26 cellular contexts compared by ENCODE assay signal in the genomic region with DNA sequence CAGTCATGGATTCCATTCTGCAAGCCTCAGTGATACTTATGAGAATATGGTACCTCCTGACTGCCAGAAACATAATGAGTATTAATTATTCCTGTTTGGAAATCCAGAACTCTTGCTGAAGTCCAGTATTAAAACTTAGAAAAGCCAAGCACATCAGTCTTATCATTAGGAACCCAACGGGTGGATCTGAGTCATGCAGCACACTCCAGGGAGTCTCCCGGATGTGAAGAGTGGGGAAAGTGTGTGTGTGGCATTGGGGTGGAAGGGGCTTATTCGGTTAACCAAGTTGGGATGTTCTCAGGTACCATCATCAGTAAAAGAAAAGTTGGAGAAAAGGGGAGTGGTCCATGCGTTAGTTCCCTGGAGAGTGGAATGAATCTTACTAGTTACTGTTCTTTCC.
"Had no signal": no experiment of that assay in that cellular context is flagged by ENCODE, and none has a peak within 500 bp of the region (broad histone marks: within the 10 kb centered on the region; RNA-seq: fewer than 3 reads in every experiment).

No MANE protein-coding gene starts in this region.

- H3K9ac ChIP-seq: parathyroid adenoma had no signal

- H3K27me3 ChIP-seq: breast epithelium, colonic mucosa, esophagus squamous epithelium, gastroesophageal sphincter, right lobe of liver, stomach, suprapubic skin, tibial nerve had no signal

- H3K4me3 ChIP-seq: breast epithelium, colonic mucosa, esophagus squamous epithelium, gastroesophageal sphincter, mucosa of descending colon, right lobe of liver, skin epidermis, stomach, suprapubic skin, tibial nerve had no signal

- H3K27me3 Mint-ChIP-seq: activated CD4-positive, alpha-beta memory T cell treated with anti-CD3 and anti-CD28 coated beads, Interleukin-2, amount 10 ng/mL, durations not matched to agents 7 days and 5 days; activated naive CD4-positive, alpha-beta T cell treated with anti-CD3 and anti-CD28 coated beads, Interleukin-2, amount 50 U/mL, for 24 hours; central memory CD8-positive, alpha-beta T cell had no signal

- H3K27ac ChIP-seq: breast epithelium, colonic mucosa, esophagus squamous epithelium, gastroesophageal sphincter, parathyroid adenoma, right lobe of liver, skin epidermis, stomach, suprapubic skin, tibial nerve had no signal

- H2AFZ ChIP-seq: parathyroid adenoma had no signal

- H3K4me1 ChIP-seq: breast epithelium, esophagus squamous epithelium, gastroesophageal sphincter, parathyroid adenoma, suprapubic skin, tibial nerve had no signal

- H3K27ac Mint-ChIP-seq: activated CD4-positive, alpha-beta memory T cell treated with anti-CD3 and anti-CD28 coated beads, Interleukin-2, amount 10 ng/mL, durations not matched to agents 7 days and 5 days; activated naive CD4-positive, alpha-beta T cell treated with anti-CD3 and anti-CD28 coated beads, Interleukin-2, amount 50 U/mL, for 24 hours; activated T-helper 1 cell treated with anti-CD3 and anti-CD28 coated beads, Interleukin-12 subunit alpha, Interleukin-12 subunit beta, Interleukin-2, Interleukin-4 antibody, amounts not matched to agents 30 ng/mL and 10 ng/mL and 1 ng/mL, durations not matched to agents 14 hours and 24 hours and 36 hours; endodermal cell; stimulated activated effector memory CD8-positive, alpha-beta T cell treated with anti-CD3 and anti-CD28 coated beads, Interleukin-12 subunit alpha, Interleukin-12 subunit beta, amount 100 ng/mL, for 72 hours had no signal

- H3K9me3 ChIP-seq: breast epithelium, colonic mucosa, esophagus squamous epithelium, gastroesophageal sphincter, mucosa of descending colon, right lobe of liver, stomach, suprapubic skin, tibial nerve had no signal

- DNase-seq: activated CD4-positive, alpha-beta memory T cell treated with anti-CD3 and anti-CD28 coated beads, Interleukin-2, amount 10 ng/mL, durations not matched to agents 7 days and 5 days; activated CD4-positive, alpha-beta T cell treated with anti-CD3 and anti-CD28 coated beads for 48 hours; activated gamma-delta T cell; aorta; colonic mucosa; endodermal cell; esophagus squamous epithelium; head of caudate nucleus; hypothalamus; mesendoderm; mucosa of descending colon; right lobe of liver; stimulated activated CD4-positive, alpha-beta T cell treated with anti-CD3 and anti-CD28 coated beads, Interleukin-1b, Interleukin-23, amount 100 ng/mL, for 48 hours; stomach; T-helper 1 cell; T-helper 9 cell had no signal

- ATAC-seq: gastroesophageal sphincter; right lobe of liver; stimulated activated effector memory CD8-positive, alpha-beta T cell treated with anti-CD3 and anti-CD28 coated beads, Interleukin-12 subunit alpha, Interleukin-12 subunit beta, amount 100 ng/mL, for 72 hours had no signal

- H3K36me3 ChIP-seq: colonic mucosa, esophagus squamous epithelium, gastroesophageal sphincter, suprapubic skin, tibial nerve had no signal

- H3K4me3 Mint-ChIP-seq: activated CD4-positive, alpha-beta memory T cell treated with anti-CD3 and anti-CD28 coated beads, Interleukin-2, amount 10 ng/mL, durations not matched to agents 7 days and 5 days; activated naive CD4-positive, alpha-beta T cell treated with anti-CD3 and anti-CD28 coated beads, Interleukin-2, amount 50 U/mL, for 24 hours; activated T-helper 1 cell treated with anti-CD3 and anti-CD28 coated beads, Interleukin-12 subunit alpha, Interleukin-12 subunit beta, Interleukin-2, Interleukin-4 antibody, amounts not matched to agents 30 ng/mL and 10 ng/mL and 1 ng/mL, durations not matched to agents 14 hours and 24 hours and 36 hours; central memory CD8-positive, alpha-beta T cell; endodermal cell; stimulated activated effector memory CD8-positive, alpha-beta T cell treated with anti-CD3 and anti-CD28 coated beads, Interleukin-12 subunit alpha, Interleukin-12 subunit beta, amount 100 ng/mL, for 72 hours had no signal
